Comparison of ENCODE assay signal across 31 cellular contexts in genomic region chr6:151549790-151550189, GRCh38. TPM values are rescaled to one million over a fixed set of nuclear protein-coding genes. Genes with fewer than 3 reads are reported as not detected.
"Had no signal": no experiment of that assay in that cellular context is flagged by ENCODE, and none has a peak within 500 bp of the region (broad histone marks: within the 10 kb centered on the region; RNA-seq: fewer than 3 reads in every experiment).

No MANE protein-coding gene starts in this region.

- H3K27me3 ChIP-seq: ascending aorta, breast epithelium, cardiac muscle cell, esophagus muscularis mucosa, foreskin keratinocyte, gastrocnemius medialis, heart left ventricle had no signal

- ATAC-seq: activated CD4-positive, CD25-positive, alpha-beta regulatory T cell treated with anti-CD3 and anti-CD28 coated beads, Interleukin-2, amount 50 U/mL, for 24 hours; activated CD8-positive, alpha-beta T cell treated with anti-CD3 and anti-CD28 coated beads, Interleukin-2, amount 10 ng/mL, durations not matched to agents 7 days and 5 days; activated naive CD4-positive, alpha-beta T cell treated with anti-CD3 and anti-CD28 coated beads, Interleukin-2, amount 50 U/mL, for 72 hours; activated T-cell treated with anti-CD3 and anti-CD28 coated beads, Interleukin-2, amount 50 U/mL, for 72 hours; effector memory CD8-positive, alpha-beta T cell; foreskin keratinocyte; gastrocnemius medialis; heart left ventricle; WTC11 had no signal

- H3K27ac ChIP-seq: ascending aorta, breast epithelium, cardiac muscle cell, coronary artery, esophagus muscularis mucosa, foreskin keratinocyte, gastrocnemius medialis, heart left ventricle had no signal

- H3K4me1 ChIP-seq: ascending aorta, breast epithelium, esophagus muscularis mucosa, foreskin keratinocyte, gastrocnemius medialis had no signal

- H3K36me3 ChIP-seq: ascending aorta, breast epithelium, cardiac muscle cell, esophagus muscularis mucosa, gastrocnemius medialis, heart left ventricle had no signal

- H3K9me3 ChIP-seq: ascending aorta, gastrocnemius medialis had no signal

- DNase-seq: activated CD4-positive, alpha-beta memory T cell treated with anti-CD3 and anti-CD28 coated beads for 36 hours; activated CD4-positive, alpha-beta T cell treated with anti-CD3 and anti-CD28 coated beads, Interleukin-2, amount 10 ng/mL, durations not matched to agents 24 days and 14 days; activated CD8-positive, alpha-beta memory T cell treated with anti-CD3 and anti-CD28 coated beads, Interleukin-2, amount 50 U/mL, for 48 hours; activated CD8-positive, alpha-beta T cell treated with anti-CD3 and anti-CD28 coated beads, Interleukin-2, amount 10 ng/mL, durations not matched to agents 7 days and 5 days; activated gamma-delta T cell; activated naive CD4-positive, alpha-beta T cell; activated naive CD4-positive, alpha-beta T cell treated with anti-CD3 and anti-CD28 coated beads, Interleukin-2, amount 10 ng/mL, durations not matched to agents 7 days and 5 days; activated naive CD8-positive, alpha-beta T cell treated with anti-CD3 and anti-CD28 coated beads, Interleukin-2, amount 10 ng/mL, durations not matched to agents 7 days and 5 days; activated T-cell treated with anti-CD3 and anti-CD28 coated beads for 4 hours; activated T-cell treated with anti-CD3 and anti-CD28 coated beads, Interleukin-2, amount 50 U/mL, for 24 hours; activated T-cell treated with anti-CD3 and anti-CD28 coated beads, Interleukin-2, amount 50 U/mL, for 72 hours; central memory CD4-positive, alpha-beta T cell; dermis blood vessel endothelial cell; effector CD4-positive, alpha-beta T cell; effector memory CD8-positive, alpha-beta T cell; erythroblast; foreskin keratinocyte; gastrocnemius medialis; glutamatergic neuron; heart left ventricle; T-helper 2 cell had no signal

- H3K4me3 ChIP-seq: ascending aorta, breast epithelium, cardiac muscle cell, coronary artery, esophagus muscularis mucosa, gastrocnemius medialis, heart left ventricle had no signal

RNA-seq across cellular contexts. Expression of gene CCDC170, which starts 56.0 kb away (rescaled TPM):
- total RNA-seq: activated CD4-positive, alpha-beta memory T cell treated with anti-CD3 and anti-CD28 coated beads for 36 hours; activated CD4-positive, alpha-beta T cell treated with anti-CD3 and anti-CD28 coated beads, Interleukin-2, amount 10 ng/mL, durations not matched to agents 24 days and 14 days; activated CD8-positive, alpha-beta memory T cell treated with anti-CD3 and anti-CD28 coated beads for 36 hours; activated CD8-positive, alpha-beta T cell treated with anti-CD3 and anti-CD28 coated beads, Interleukin-2, amount 10 ng/mL, durations not matched to agents 7 days and 5 days; activated naive CD4-positive, alpha-beta T cell treated with anti-CD3 and anti-CD28 coated beads, Interleukin-2, amount 50 U/mL, for 72 hours; activated naive CD8-positive, alpha-beta T cell treated with anti-CD3 and anti-CD28 coated beads, Interleukin-2, amount 10 ng/mL, durations not matched to agents 7 days and 5 days; activated T-cell treated with anti-CD3 and anti-CD28 coated beads, Interleukin-2, amount 50 U/mL, for 72 hours; ascending aorta; dermis blood vessel endothelial cell; foreskin keratinocyte; T-helper 1 cell treated with Interleukin-12 subunit alpha and Interleukin-12 subunit beta and Interleukin-4 antibody, amounts not matched to agents 30 ng/mL and 1 ng/mL, for 36 hours had no signal
- polyA plus RNA-seq: cardiac muscle cell had no signal
